Comparison of ENCODE assay signal across 1 cellular context in the genomic region with DNA sequence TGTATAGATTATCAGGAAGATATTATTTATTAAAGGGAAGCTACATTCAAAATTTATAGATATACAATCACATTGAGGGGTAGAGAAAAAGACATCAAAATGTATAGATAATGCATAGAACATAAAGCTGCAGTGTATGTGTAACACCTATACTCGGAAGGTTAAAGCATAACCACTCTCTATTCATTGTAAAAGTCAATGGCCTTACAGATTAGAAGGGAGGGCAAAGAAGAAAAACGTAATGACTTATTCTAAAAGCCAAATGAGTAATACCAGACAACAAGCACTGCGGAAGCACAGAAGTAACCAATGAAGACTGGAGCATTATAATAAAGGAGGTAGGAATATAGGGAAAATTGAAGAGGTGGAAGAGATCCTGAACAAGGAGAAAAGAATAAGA.
TF ChIP-seq lines count a peak whose summit lies in the region.

No MANE protein-coding gene starts in this region.

TF ChIP-seq in HEK293T, 16 proteins besides CTCF, POLR2A, EP300 and RAD21 (continued from another document):
- no peak for TF ChIP-seq FOXM1 (IDR thresholded peaks at IDR 0.05; ENCODE audit: borderline replicate concordance)
TF ChIP-seq in HEK293T: peak in this region for 0.
